ENCODE assay signal across 1 cellular context in the genomic region with DNA sequence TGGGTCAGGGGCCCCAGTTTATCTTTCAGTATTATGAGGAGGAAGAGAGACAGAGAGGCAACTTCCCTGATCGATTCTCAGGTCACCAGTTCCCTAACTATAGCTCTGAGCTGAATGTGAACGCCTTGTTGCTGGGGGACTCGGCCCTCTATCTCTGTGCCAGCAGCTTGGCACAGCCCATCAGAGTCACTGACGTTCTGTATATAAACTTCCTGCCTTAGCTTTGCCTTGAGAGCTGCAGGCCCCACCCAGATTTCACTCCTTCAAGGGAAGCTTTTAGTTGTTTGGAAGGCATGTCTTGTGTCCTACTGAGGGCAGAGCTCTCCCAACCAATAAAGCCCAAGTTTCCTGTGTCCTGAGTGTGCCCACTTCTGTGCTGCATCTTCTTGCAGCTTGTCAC.
TF ChIP-seq lines count a peak whose summit lies in the region.

No MANE protein-coding gene starts in this region.

TF ChIP-seq in IMR-90, 13 proteins besides CTCF, POLR2A, EP300 and RAD21 (continued from another document):
- TF ChIP-seq, protein P1, sequence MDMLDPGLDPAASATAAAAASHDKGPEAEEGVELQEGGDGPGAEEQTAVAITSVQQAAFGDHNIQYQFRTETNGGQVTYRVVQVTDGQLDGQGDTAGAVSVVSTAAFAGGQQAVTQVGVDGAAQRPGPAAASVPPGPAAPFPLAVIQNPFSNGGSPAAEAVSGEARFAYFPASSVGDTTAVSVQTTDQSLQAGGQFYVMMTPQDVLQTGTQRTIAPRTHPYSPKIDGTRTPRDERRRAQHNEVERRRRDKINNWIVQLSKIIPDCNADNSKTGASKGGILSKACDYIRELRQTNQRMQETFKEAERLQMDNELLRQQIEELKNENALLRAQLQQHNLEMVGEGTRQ (IDR thresholded peaks at IDR 0.05; ENCODE audit: low read depth, low read length) = no peak
- TF ChIP-seq MAFK (IDR thresholded peaks at IDR 0.05; ENCODE audit: low read depth, low read length) = no peak
